Comparison of ENCODE assay signal across 8 cellular contexts in the genomic region with DNA sequence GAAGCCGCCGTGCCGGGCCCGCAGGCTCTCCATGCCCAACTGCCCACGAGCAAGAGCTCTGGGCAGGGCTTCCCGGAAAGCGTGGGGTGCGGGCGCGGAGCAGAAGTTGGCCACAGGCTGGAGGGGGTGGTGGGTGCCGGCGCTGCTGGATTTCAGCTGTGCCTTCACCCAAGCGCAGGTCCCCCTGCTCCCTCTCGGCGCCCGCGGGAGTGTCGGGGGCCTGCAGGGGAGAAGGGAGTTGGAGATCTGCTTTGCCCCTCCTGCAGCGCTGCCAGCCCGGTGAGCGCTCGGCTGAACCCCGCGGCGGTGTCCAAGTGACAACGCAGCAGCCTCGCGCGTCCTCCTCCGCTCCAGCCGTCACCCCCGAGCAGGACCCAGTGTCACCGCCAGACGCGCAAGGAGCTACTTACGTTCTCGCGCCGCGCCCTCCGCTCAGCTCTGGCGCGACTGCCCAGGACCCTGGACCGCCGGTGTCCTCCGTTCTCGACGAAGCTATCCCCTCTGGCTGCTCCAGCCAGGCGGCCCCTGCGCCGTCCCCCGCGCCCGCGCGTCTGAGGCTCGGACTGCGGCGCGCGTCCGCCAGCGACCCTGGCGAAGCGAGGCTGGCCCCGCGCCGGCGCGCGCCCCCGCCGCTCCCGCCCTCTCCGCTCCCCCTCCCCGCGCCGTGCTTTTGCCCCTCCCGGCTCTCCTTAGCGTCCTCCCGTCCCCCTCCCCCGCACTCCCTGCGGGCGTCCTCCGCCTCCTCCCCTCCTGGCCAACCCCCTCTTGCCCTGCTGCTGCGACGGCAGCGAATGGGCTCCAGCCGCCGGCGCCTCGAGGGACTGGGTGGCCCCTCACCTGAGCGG. TPM values are rescaled to one million over a fixed set of nuclear protein-coding genes. Genes with fewer than 3 reads are reported as not detected.
DNase-seq lines count a peak whose midpoint lies in the region; ATAC-seq lines count a peak whose summit lies in the region.

Gene NRCAM, minus strand, starts transcription at position 604 of the 845 bp plus-strand sequence. CDS start 216,372 bp downstream, outside the sequence.

- H3K4me3 ChIP-seq in adipocyte (ENCODE audit: low read length) (peak within 1 kb of the TSS; percentile 87), trophoblast cell (ENCODE audit: low read depth, low read length) (peak within 1 kb of the TSS; percentile 78)

- H3K27ac ChIP-seq in trophoblast cell (ENCODE audit: low read depth, low read length), result no peak within 1 kb of the TSS

- no peaks in the 10 kb centered on the region for H3K9me3 ChIP-seq in adipocyte (ENCODE audit: control insufficient read depth, low read length)
- H3K9me3 ChIP-seq in trophoblast cell (ENCODE audit: insufficient read depth, low read depth, low read length), result peaks cover 8% of the 10 kb centered on the region

- H3K79me2 ChIP-seq in trophoblast cell (ENCODE audit: control insufficient read depth, insufficient read depth, low read length, poor library complexity), result no peaks in the 10 kb centered on the region

- no peak within 1 kb of the TSS for H2BK120ac ChIP-seq in trophoblast cell (ENCODE audit: insufficient read depth, low read length, poor library complexity)

- peak within 1 kb of the TSS; percentile 97 for H3K9ac ChIP-seq in adipocyte (ENCODE audit: low read length)
- H3K9ac ChIP-seq in trophoblast cell (ENCODE audit: low read length), result no peak within 1 kb of the TSS

- no peak within 1 kb of the TSS for H2BK5ac ChIP-seq in trophoblast cell (ENCODE audit: low read depth, low read length, poor library complexity)

- H4K8ac ChIP-seq in trophoblast cell (ENCODE audit: low read depth, low read length), result no peak within 1 kb of the TSS

- no peak within 1 kb of the TSS for H3K18ac ChIP-seq in trophoblast cell (ENCODE audit: low read length)

- no peaks in the 10 kb centered on the region for H3K79me1 ChIP-seq in trophoblast cell (ENCODE audit: low read length)

- H2AFZ ChIP-seq in trophoblast cell (ENCODE audit: insufficient read depth, low read length, poor library complexity), result no peak within 1 kb of the TSS

- H4K12ac ChIP-seq in trophoblast cell (ENCODE audit: low read depth, low read length), result peak within 1 kb of the TSS; percentile 26

- peaks cover 47% of the 10 kb centered on the region for H3K4me1 ChIP-seq in adipocyte (ENCODE audit: control insufficient read depth, insufficient read depth, low read length)
- H3K4me1 ChIP-seq in trophoblast cell (ENCODE audit: control insufficient read depth in 1 of 2, insufficient read depth in 2 of 2, low read length in 2 of 2), result peaks cover 10 to 16% of the 10 kb centered on the region in 2 experiments

- no CpG with 5 or more reads among the region's 93 CpGs for WGBS in trophoblast cell (ENCODE audit: extremely low coverage, insufficient coverage, insufficient read length)

- H3K36me3 ChIP-seq in adipocyte (ENCODE audit: control insufficient read depth, insufficient read depth, low read length, severe bottlenecking) (no peaks in the 10 kb centered on the region), trophoblast cell (ENCODE audit: control insufficient read depth in 1 of 2, insufficient read depth in 2 of 2, low read length in 2 of 2) (no peaks in the 10 kb centered on the region)

- peak within 1 kb of the TSS; percentile 99 for H3K4me2 ChIP-seq in trophoblast cell (ENCODE audit: low read length)

- H3K23ac ChIP-seq in trophoblast cell (ENCODE audit: low read length), result no peak within 1 kb of the TSS

- no peak within 1 kb of the TSS for H3K4ac ChIP-seq in trophoblast cell (ENCODE audit: low read depth, low read length)

- H4K91ac ChIP-seq in trophoblast cell (ENCODE audit: low read depth, low read length), result no peak within 1 kb of the TSS

- ATAC-seq in HG03066 (IDR thresholded peaks at IDR 0.05; ENCODE audit: low read depth, unreplicated experiment) (peak; percentile 37), left cardiac atrium (peak; percentile 38 to 64), GM18858 (IDR thresholded peaks at IDR 0.05; ENCODE audit: unreplicated experiment) (no peak), HG02981 (IDR thresholded peaks at IDR 0.05; ENCODE audit: unreplicated experiment) (no peak)

- H3K27me3 ChIP-seq in adipocyte (replicated peaks; ENCODE audit: control insufficient read depth, insufficient read depth, low read length) (no peaks in the 10 kb centered on the region), trophoblast cell (ENCODE audit: insufficient read depth, low read length) (peaks cover 39% of the 10 kb centered on the region)

- no peak within 1 kb of the TSS for H3K14ac ChIP-seq in trophoblast cell (ENCODE audit: low read length)

- intact Hi-C loops in left cardiac atrium (cut with DNase I), result no loop called here

- H2BK12ac ChIP-seq in trophoblast cell (ENCODE audit: low read length), result no peak within 1 kb of the TSS

- no peak within 1 kb of the TSS for H2AK5ac ChIP-seq in trophoblast cell (ENCODE audit: low read length)

- DNase-seq in EH (ENCODE audit: low read depth), result peak; percentile 13
- DNase-seq in NCI-H526 treated with DMSO at 0.1 percent for 48 hours (lab: John Stamatoyannopoulos, UW), result peak; percentile 94
- peak; percentile 59 for DNase-seq in adipocyte (ENCODE audit: low read depth)
- no peak for DNase-seq in left cardiac atrium
- DNase-seq in trophoblast cell, result peak in 1 of 2 donors; percentile 38

RNA-seq across cellular contexts. Expression of gene NRCAM, which starts in this region (rescaled TPM):
- total RNA-seq in left cardiac atrium, result 1 to 10 TPM in 1 of 2 donors, under 1 TPM in 1; 0.47 to 3.4 TPM
- 0.38 and 0.47 TPM in 2 replicates for polyA plus RNA-seq in trophoblast cell (2013)

Comparison
In these comparisons a context has a peak if more than half of its experiments do, and no peak if none do; other contexts are left out.
1. ATAC-seq: peak in HG03066 (single experiment) and left cardiac atrium (2 of 2); none in GM18858 (single experiment) and HG02981 (single experiment).